Comparison of ENCODE assay signal across 25 cellular contexts in genomic region chr16:79100456-79100855, GRCh38.
"Had no signal": no experiment of that assay in that cellular context is flagged by ENCODE, and none has a peak within 500 bp of the region (broad histone marks: within the 10 kb centered on the region; RNA-seq: fewer than 3 reads in every experiment).

No MANE protein-coding gene starts in this region.

- H3K27ac Mint-ChIP-seq: activated CD4-positive, alpha-beta T cell treated with anti-CD3 and anti-CD28 coated beads, Interleukin-2, amount 10 ng/mL, durations not matched to agents 7 days and 5 days; activated CD8-positive, alpha-beta T cell treated with anti-CD3 and anti-CD28 coated beads, Interleukin-2, amount 10 ng/mL, durations not matched to agents 7 days and 5 days; activated naive CD8-positive, alpha-beta T cell; activated T-cell treated with anti-CD3 and anti-CD28 coated beads, Interleukin-2, amount 50 U/mL, for 24 hours; activated T-helper 17 cell treated with anti-CD3 and anti-CD28 coated beads, Interleukin-2, amount 50 U/mL, for 72 hours; mesothelial cell of epicardium; naive thymus-derived CD8-positive, alpha-beta T cell; stimulated activated naive CD8-positive, alpha-beta T cell treated with anti-CD3 and anti-CD28 coated beads, Interleukin-15, Interleukin-2, amounts not matched to agents 100 ng/mL and 50 ng/mL, for 24 hours had no signal

- H3K27ac ChIP-seq: adrenal gland, ascending aorta, brain microvascular endothelial cell, esophagus muscularis mucosa, left ventricle myocardium inferior, pancreas, right lobe of liver, thyroid gland, upper lobe of right lung, WERI-Rb-1 had no signal

- H3K9me3 Mint-ChIP-seq: activated CD4-positive, alpha-beta T cell treated with anti-CD3 and anti-CD28 coated beads, Interleukin-2, amount 10 ng/mL, durations not matched to agents 7 days and 5 days; activated T-cell treated with anti-CD3 and anti-CD28 coated beads, Interleukin-2, amount 50 U/mL, for 24 hours; activated T-helper 17 cell treated with anti-CD3 and anti-CD28 coated beads, Interleukin-2, amount 50 U/mL, for 72 hours; central memory CD8-positive, alpha-beta T cell; mesothelial cell of epicardium; naive thymus-derived CD8-positive, alpha-beta T cell; stimulated activated naive CD8-positive, alpha-beta T cell treated with anti-CD3 and anti-CD28 coated beads, Interleukin-15, Interleukin-2, amounts not matched to agents 100 ng/mL and 50 ng/mL, for 24 hours had no signal

- H3K4me3 Mint-ChIP-seq: activated CD4-positive, alpha-beta T cell treated with anti-CD3 and anti-CD28 coated beads, Interleukin-2, amount 10 ng/mL, durations not matched to agents 7 days and 5 days; activated CD8-positive, alpha-beta T cell treated with anti-CD3 and anti-CD28 coated beads, Interleukin-2, amount 10 ng/mL, durations not matched to agents 7 days and 5 days; activated naive CD8-positive, alpha-beta T cell; activated T-cell treated with anti-CD3 and anti-CD28 coated beads, Interleukin-2, amount 50 U/mL, for 24 hours; activated T-helper 17 cell treated with anti-CD3 and anti-CD28 coated beads, Interleukin-2, amount 50 U/mL, for 72 hours; central memory CD8-positive, alpha-beta T cell; mesothelial cell of epicardium; naive thymus-derived CD8-positive, alpha-beta T cell; stimulated activated naive CD8-positive, alpha-beta T cell treated with anti-CD3 and anti-CD28 coated beads, Interleukin-15, Interleukin-2, amounts not matched to agents 100 ng/mL and 50 ng/mL, for 24 hours had no signal

- DNase-seq: activated CD4-positive, alpha-beta T cell treated with anti-CD3 and anti-CD28 coated beads, Interleukin-2, amount 10 ng/mL, durations not matched to agents 7 days and 5 days; activated CD4-positive, CD25-positive, alpha-beta regulatory T cell treated with anti-CD3 and anti-CD28 coated beads, Interleukin-2, amount 50 U/mL, for 72 hours; activated CD8-positive, alpha-beta T cell treated with anti-CD3 and anti-CD28 coated beads, Interleukin-2, amount 10 ng/mL, durations not matched to agents 7 days and 5 days; activated T-cell treated with anti-CD3 and anti-CD28 coated beads, Interleukin-2, amount 50 U/mL, for 24 hours; adrenal gland; brain microvascular endothelial cell; effector memory CD4-positive, alpha-beta T cell; hippocampal formation; kidney glomerular epithelial cell; left ventricle myocardium inferior; naive thymus-derived CD8-positive, alpha-beta T cell; pancreas; right lobe of liver; stimulated activated CD4-positive, alpha-beta T cell treated with anti-CD3 and anti-CD28 coated beads, Interleukin-1b, Interleukin-23, amount 100 ng/mL, for 48 hours; substantia nigra; thyroid gland; upper lobe of right lung; WERI-Rb-1 had no signal

- H3K27me3 Mint-ChIP-seq: activated naive CD8-positive, alpha-beta T cell; activated T-cell treated with anti-CD3 and anti-CD28 coated beads, Interleukin-2, amount 50 U/mL, for 24 hours; activated T-helper 17 cell treated with anti-CD3 and anti-CD28 coated beads, Interleukin-2, amount 50 U/mL, for 72 hours; central memory CD8-positive, alpha-beta T cell; naive thymus-derived CD8-positive, alpha-beta T cell had no signal

- H3K36me3 Mint-ChIP-seq: activated naive CD8-positive, alpha-beta T cell; mesothelial cell of epicardium; naive thymus-derived CD8-positive, alpha-beta T cell had no signal
